Comparison of ENCODE assay signal across 8 cellular contexts in genomic region chr6:31462964-31463940, GRCh38. TPM values are rescaled to one million over a fixed set of nuclear protein-coding genes. Genes with fewer than 3 reads are reported as not detected.
DNase-seq lines count a peak whose midpoint lies in the region; ATAC-seq and TF ChIP-seq lines count a peak whose summit lies in the region.

No MANE protein-coding gene starts in this region.

- peaks cover 12% of the 10 kb centered on the region for H3K79me2 ChIP-seq in OCI-LY3 (ENCODE audit: low read length)

- peaks cover 13% of the 10 kb centered on the region for H3K36me3 ChIP-seq in OCI-LY3 (replicated peaks; ENCODE audit: low read depth, low read length)

- no peaks in the 10 kb centered on the region for H3K9me3 ChIP-seq in OCI-LY3 (ENCODE audit: insufficient read depth, low read length)

- H2AFZ ChIP-seq in OCI-LY3 (ENCODE audit: low read depth, low read length), result peak overlapping the region; percentile 81

- H3K4me1 Mint-ChIP-seq in natural killer cell, result peaks cover 65 to 66% of the 10 kb centered on the region in 2 donors
- H3K4me1 Mint-ChIP-seq in stimulated activated effector memory CD8-positive, alpha-beta T cell treated with anti-CD3 and anti-CD28 coated beads, Interleukin-12 subunit alpha, Interleukin-12 subunit beta, amount 100 ng/mL, for 72 hours, result peaks cover 57% of the 10 kb centered on the region

- H4K20me1 ChIP-seq in OCI-LY3 (ENCODE audit: insufficient read depth, low read length), result no peaks in the 10 kb centered on the region

- ATAC-seq in GM19043 (IDR thresholded peaks at IDR 0.05; ENCODE audit: low read depth, unreplicated experiment) (peak; percentile 81), HG03378 (IDR thresholded peaks at IDR 0.05; ENCODE audit: unreplicated experiment) (peak; percentile 86), natural killer cell (peak; percentile 88 to 94 (median 91))
- ATAC-seq in stimulated activated effector memory CD8-positive, alpha-beta T cell treated with anti-CD3 and anti-CD28 coated beads, Interleukin-12 subunit alpha, Interleukin-12 subunit beta, amount 100 ng/mL, for 72 hours, result peak; percentile 94

- intact Hi-C loops in natural killer cell (cut with micrococcal nuclease), result no loop called here

- H3K36me3 Mint-ChIP-seq in natural killer cell, result peaks cover 8% of the 10 kb centered on the region
- H3K36me3 Mint-ChIP-seq in stimulated activated effector memory CD8-positive, alpha-beta T cell treated with anti-CD3 and anti-CD28 coated beads, Interleukin-12 subunit alpha, Interleukin-12 subunit beta, amount 100 ng/mL, for 72 hours, result peaks cover 65% of the 10 kb centered on the region

- peaks cover 19% of the 10 kb centered on the region for H3K4me1 ChIP-seq in OCI-LY3 (ENCODE audit: low read length)

- peak overlapping the region; percentile 20 for H3K27ac ChIP-seq in OCI-LY3 (ENCODE audit: low read length)

- 0 out of 2 replicates have a peak, but pooled peaks cover 5% of the 10 kb centered on the region for H3K27me3 ChIP-seq in OCI-LY3 (ENCODE audit: low read depth, low read length)

- peak overlapping the region; percentile 99 for H3K4me2 ChIP-seq in OCI-LY3 (ENCODE audit: low read length)

- peak overlapping the region; percentile 24 for H3K4me3 ChIP-seq in AG09309 (ENCODE audit: control insufficient read depth, low read depth, low read length)
- H3K4me3 ChIP-seq in OCI-LY3 (ENCODE audit: low read length), result peak overlapping the region; percentile 90
- peak overlapping the region; percentile 38 for H3K4me3 ChIP-seq in fibroblast of pulmonary artery (replicated peaks; ENCODE audit: low read depth, low read length)

- TF ChIP-seq CTCF in AG09309 (IDR thresholded peaks at IDR 0.05; ENCODE audit: control insufficient read depth, insufficient read depth, low read depth, low read length, missing control alignments) (no peak), OCI-LY3 (IDR thresholded peaks at IDR 0.05; ENCODE audit: low read depth, low read length) (no peak), fibroblast of pulmonary artery (IDR thresholded peaks at IDR 0.05; ENCODE audit: low read length, missing control alignments) (no peak), natural killer cell (IDR thresholded peaks at IDR 0.05) (no peak)

- no peak for DNase-seq in AG09309 (ENCODE audit: low read depth)
- peak; percentile 82 for DNase-seq in activated T-helper 9 cell treated with anti-CD3 and anti-CD28 coated beads, Interleukin-2, amount 50 U/mL, for 16 hours (ENCODE audit: low read depth)
- peak; percentile 82 for DNase-seq in fibroblast of pulmonary artery (ENCODE audit: low read depth)
- DNase-seq in natural killer cell, result peak; percentile 93
- DNase-seq in stimulated activated effector memory CD8-positive, alpha-beta T cell treated with anti-CD3 and anti-CD28 coated beads, Interleukin-12 subunit alpha, Interleukin-12 subunit beta, amount 100 ng/mL, for 72 hours (ENCODE audit: low spot score in 2 of 2), result peak; percentile 85 to 98

- peak overlapping the region; percentile 87 for H3K9ac ChIP-seq in OCI-LY3 (ENCODE audit: low read length)

- peaks cover 0 to 3% of the 10 kb centered on the region in 2 donors for H3K27me3 Mint-ChIP-seq in natural killer cell (ENCODE audit: low read depth in 2 of 2)

- H3K27ac Mint-ChIP-seq in natural killer cell, result peak overlapping the region; percentile 99 to 100
- peak overlapping the region; percentile 100 for H3K27ac Mint-ChIP-seq in stimulated activated effector memory CD8-positive, alpha-beta T cell treated with anti-CD3 and anti-CD28 coated beads, Interleukin-12 subunit alpha, Interleukin-12 subunit beta, amount 100 ng/mL, for 72 hours

- H3K4me3 Mint-ChIP-seq in natural killer cell, result peak overlapping the region; percentile 100
- peak overlapping the region; percentile 100 for H3K4me3 Mint-ChIP-seq in stimulated activated effector memory CD8-positive, alpha-beta T cell treated with anti-CD3 and anti-CD28 coated beads, Interleukin-12 subunit alpha, Interleukin-12 subunit beta, amount 100 ng/mL, for 72 hours

- H3K9me3 Mint-ChIP-seq in natural killer cell, result no peaks in the 10 kb centered on the region
- H3K9me3 Mint-ChIP-seq in stimulated activated effector memory CD8-positive, alpha-beta T cell treated with anti-CD3 and anti-CD28 coated beads, Interleukin-12 subunit alpha, Interleukin-12 subunit beta, amount 100 ng/mL, for 72 hours, result no peaks in the 10 kb centered on the region

RNA-seq across cellular contexts. Expression of gene MICB, which starts 34.7 kb away (rescaled TPM):
- 10 to 100 TPM; 33.5 to 39.0 (median 37.6) TPM for total RNA-seq in natural killer cell

RNA-seq across cellular contexts. Expression of gene MICA, which starts 59.9 kb away (rescaled TPM):
- 10 to 100 TPM in 2 of 3 donors, 1 to 10 TPM in 1; 9.3 to 19.7 (median 11.4) TPM for total RNA-seq in natural killer cell

Comparison
In these comparisons a context has a peak if more than half of its experiments do, and no peak if none do; other contexts are left out.
1. H3K4me3 ChIP-seq: peak in every context shown above with its lines; median percentile 90 in OCI-LY3; 38 in fibroblast of pulmonary artery; 24 in AG09309.